Comparison of ENCODE assay signal across 9 cellular contexts in the genomic region with DNA sequence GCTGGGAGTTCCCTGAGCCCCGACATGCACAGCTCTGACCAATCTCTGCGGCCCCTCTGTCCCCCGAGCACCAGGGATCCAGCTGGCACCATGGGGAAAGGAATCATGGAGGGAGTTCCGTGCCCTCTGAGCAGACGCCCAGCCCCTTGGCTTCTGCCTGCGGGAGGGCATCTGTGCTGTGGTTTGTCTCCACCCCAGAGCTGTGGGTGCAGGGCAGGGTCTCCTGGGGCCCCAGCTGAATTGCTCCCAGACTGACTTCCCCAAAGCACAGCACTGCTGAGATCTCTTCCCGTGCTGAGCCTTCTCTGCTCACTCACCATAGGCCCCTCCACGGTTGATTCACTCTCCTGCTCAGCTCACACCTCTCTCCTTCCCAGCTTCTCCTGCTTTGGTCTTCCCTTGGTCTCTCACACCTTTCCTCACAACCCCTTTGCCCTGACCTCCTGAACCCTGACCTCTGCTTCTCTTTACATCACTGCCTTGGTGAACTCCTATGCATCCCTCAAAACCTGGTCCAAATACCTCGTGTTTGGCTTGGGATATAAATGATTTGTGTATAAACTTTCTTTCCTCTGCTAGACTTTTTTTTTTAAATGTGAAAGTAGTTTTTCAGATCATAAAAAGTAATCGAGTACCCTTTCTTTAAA.
A peak's percentile ranks its signal among the peaks of the same experiment; 100 is the strongest.
DNase-seq lines count a peak whose midpoint lies in the region; ATAC-seq and TF ChIP-seq lines count a peak whose summit lies in the region.
"Had no signal": no experiment of that assay in that cellular context is flagged by ENCODE, and none has a peak within 500 bp of the region (broad histone marks: within the 10 kb centered on the region; RNA-seq: fewer than 3 reads in every experiment).

No MANE protein-coding gene starts in this region.

- no peak for ATAC-seq in stimulated activated effector memory CD8-positive, alpha-beta T cell treated with anti-CD3 and anti-CD28 coated beads, Interleukin-12 subunit alpha, Interleukin-12 subunit beta, amount 100 ng/mL, for 72 hours
- no peak for ATAC-seq in GM21423 (IDR thresholded peaks at IDR 0.05; ENCODE audit: unreplicated experiment)
- ATAC-seq in GM18867 (IDR thresholded peaks at IDR 0.05; ENCODE audit: unreplicated experiment), result no peak

- H3K27ac ChIP-seq in Peyer's patch, result peak overlapping the region; percentile 76 to 89 (median 81)
- peak overlapping the region; percentile 96 to 99 (median 98) for H3K27ac ChIP-seq in esophagus muscularis mucosa (replicated peaks in 1 of 4)
- H3K27ac ChIP-seq in suprapubic skin, result no peak overlapping the region

- H3K4me1 ChIP-seq in Peyer's patch (peaks cover 0 to 69% (median 41%) of the 10 kb centered on the region in 4 donors), esophagus muscularis mucosa (peaks cover 74 to 100% (median 96%) of the 10 kb centered on the region in 4 donors), suprapubic skin (peaks cover 69% of the 10 kb centered on the region)

- peak overlapping the region; percentile 94 for H3K4me3 Mint-ChIP-seq in stimulated activated effector memory CD8-positive, alpha-beta T cell treated with anti-CD3 and anti-CD28 coated beads, Interleukin-12 subunit alpha, Interleukin-12 subunit beta, amount 100 ng/mL, for 72 hours

- H3K27ac Mint-ChIP-seq in stimulated activated effector memory CD8-positive, alpha-beta T cell treated with anti-CD3 and anti-CD28 coated beads, Interleukin-12 subunit alpha, Interleukin-12 subunit beta, amount 100 ng/mL, for 72 hours, result peak overlapping the region; percentile 92

- H3K36me3 ChIP-seq in Peyer's patch (peaks cover 0 to 23% (median 0%) of the 10 kb centered on the region in 3 donors), esophagus muscularis mucosa (peaks cover 5 to 24% (median 16%) of the 10 kb centered on the region in 4 donors), suprapubic skin (peaks cover 23% of the 10 kb centered on the region)

- TF ChIP-seq EP300 in esophagus muscularis mucosa (IDR thresholded peaks at IDR 0.05), result no peak
- TF ChIP-seq EP300 in suprapubic skin (IDR thresholded peaks at IDR 0.05), result no peak

- DNase-seq in GM19238 (ENCODE audit: insufficient read length, low spot score) (peak; percentile 42), Peyer's patch (peak in 2 of 3 donors; percentile 79 to 81), esophagus muscularis mucosa (ENCODE audit: extremely low spot score) (no peak), OCI-M2 (lab: John Stamatoyannopoulos, UW; ENCODE audit: unreplicated experiment) (no peak), suprapubic skin (ENCODE audit: low spot score in 2 of 2) (no peak)
- DNase-seq in stimulated activated effector memory CD8-positive, alpha-beta T cell treated with anti-CD3 and anti-CD28 coated beads, Interleukin-12 subunit alpha, Interleukin-12 subunit beta, amount 100 ng/mL, for 72 hours (ENCODE audit: low spot score in 2 of 2), result no peak
- DNase-seq: midbrain had no signal

- TF ChIP-seq POLR2A in Peyer's patch (IDR thresholded peaks at IDR 0.05) (no peak), esophagus muscularis mucosa (IDR thresholded peaks at IDR 0.05; ENCODE audit: low read depth) (no peak), suprapubic skin (IDR thresholded peaks at IDR 0.05) (no peak)

- H3K4me1 Mint-ChIP-seq in stimulated activated effector memory CD8-positive, alpha-beta T cell treated with anti-CD3 and anti-CD28 coated beads, Interleukin-12 subunit alpha, Interleukin-12 subunit beta, amount 100 ng/mL, for 72 hours, result peaks cover 100% of the 10 kb centered on the region

- no peak for TF ChIP-seq CTCF in Peyer's patch (IDR thresholded peaks at IDR 0.05)
- no peak for TF ChIP-seq CTCF in esophagus muscularis mucosa (IDR thresholded peaks at IDR 0.05)
- no peak for TF ChIP-seq CTCF in suprapubic skin (IDR thresholded peaks at IDR 0.05)

- H3K9me3 ChIP-seq in Peyer's patch (no peaks in the 10 kb centered on the region), esophagus muscularis mucosa (no peaks in the 10 kb centered on the region), suprapubic skin (no peaks in the 10 kb centered on the region)

- no peaks in the 10 kb centered on the region for H3K9me3 Mint-ChIP-seq in stimulated activated effector memory CD8-positive, alpha-beta T cell treated with anti-CD3 and anti-CD28 coated beads, Interleukin-12 subunit alpha, Interleukin-12 subunit beta, amount 100 ng/mL, for 72 hours

- peak overlapping the region in 2 of 4 donors; percentile 35 to 41 for H3K4me3 ChIP-seq in Peyer's patch
- H3K4me3 ChIP-seq in esophagus muscularis mucosa, result no peak overlapping the region
- H3K4me3 ChIP-seq in suprapubic skin, result no peak overlapping the region

- WGBS in esophagus muscularis mucosa, result 79% methylated on average over 9 of the region's 10 CpGs
- 68% methylated on average over 10 of the region's 10 CpGs for WGBS in suprapubic skin

- H3K27me3 ChIP-seq in Peyer's patch, result no peaks in the 10 kb centered on the region
- no peaks in the 10 kb centered on the region for H3K27me3 ChIP-seq in esophagus muscularis mucosa
- no peaks in the 10 kb centered on the region for H3K27me3 ChIP-seq in suprapubic skin

- peaks cover 53% of the 10 kb centered on the region for H3K36me3 Mint-ChIP-seq in stimulated activated effector memory CD8-positive, alpha-beta T cell treated with anti-CD3 and anti-CD28 coated beads, Interleukin-12 subunit alpha, Interleukin-12 subunit beta, amount 100 ng/mL, for 72 hours

- intact Hi-C loops in esophagus muscularis mucosa (cut with DNase I), result no loop called here

Comparison
In these comparisons a context has a peak if more than half of its experiments do, and no peak if none do; other contexts are left out.
1. DNase-seq: peak in GM19238 (single experiment) and Peyer's patch (2 of 3); none in esophagus muscularis mucosa (single experiment), stimulated activated effector memory CD8-positive, alpha-beta T cell treated with anti-CD3 and anti-CD28 coated beads, Interleukin-12 subunit alpha, Interleukin-12 subunit beta, amount 100 ng/mL, for 72 hours (0 of 2), OCI-M2 (single experiment) and suprapubic skin (0 of 2).